In genomic region chr3:188152660-188153497, GRCh38 we compare ENCODE assay signal across 8 cellular contexts. TPM values are rescaled to one million over a fixed set of nuclear protein-coding genes. Genes with fewer than 3 reads are reported as not detected.
A peak's percentile ranks its signal among the peaks of the same experiment; 100 is the strongest.
DNase-seq lines count a peak whose midpoint lies in the region; ATAC-seq and TF ChIP-seq lines count a peak whose summit lies in the region.

No MANE protein-coding gene starts in this region.

- peak overlapping the region; percentile 100 for H3K27ac Mint-ChIP-seq in endothelial cell (ENCODE audit: unreplicated experiment)

- POLR2A ChIA-PET in A673 (lab: Charles Lee; ENCODE audit: low non-redundant PET): interaction anchor here (0.7 kb wide), 2 partner anchors 13 to 914 kb away, joined by 4 to 6 read pairs; no protein-coding TSS in a partner anchor

- H3K4me3 ChIP-seq in A673 (ENCODE audit: low read depth, low read length, poor library complexity, severe bottlenecking) (peak overlapping the region; percentile 64), H7 (ENCODE audit: insufficient read depth, low read depth, low read length) (peak overlapping the region; percentile 72), mononuclear cell (ENCODE audit: low read length) (peak overlapping the region; percentile 52), vagina (peak overlapping the region; percentile 72 to 96)

- H3K9me3 Mint-ChIP-seq in endothelial cell (ENCODE audit: unreplicated experiment): no peaks in the 10 kb centered on the region

- H3K4me3 Mint-ChIP-seq in endothelial cell (ENCODE audit: unreplicated experiment): peak overlapping the region; percentile 97

- intact Hi-C loops in A673 (cut with micrococcal nuclease; ENCODE audit: unreplicated experiment) (loop anchor here (5.0 to 10.0 kb wide), 2 partner anchors 362 to 411 kb away; no protein-coding TSS in a partner anchor), vagina (cut with DNase I) (loop anchor here (5.0 kb wide), 1 partner anchor 411 kb away; no protein-coding TSS in a partner anchor)

- peak overlapping the region; percentile 92 for H3K27ac ChIP-seq in A673 (ENCODE audit: low read depth, low read length, poor library complexity, severe bottlenecking)
- H3K27ac ChIP-seq in vagina: peak overlapping the region; percentile 88

- CTCF ChIA-PET in A673 (lab: Charles Lee): interaction anchor here (0.6 to 1.0 kb wide), 2 partner anchors 354 to 413 kb away, joined by 3 read pairs; no protein-coding TSS in a partner anchor

- peak; percentile 63 for DNase-seq in A673 (ENCODE audit: low spot score)
- DNase-seq in H7: peak; percentile 60
- peak; percentile 26 for DNase-seq in endothelial cell (ENCODE audit: low spot score)
- no peak for DNase-seq in vagina (ENCODE audit: extremely low spot score in 2 of 2)

- BruUV-seq in A673 (replicated peaks; lab: Mats Ljungman, UMichigan): TSS peak; percentile 87

- peaks cover 25% of the 10 kb centered on the region for H3K27me3 Mint-ChIP-seq in endothelial cell (ENCODE audit: unreplicated experiment)

- H3K36me3 ChIP-seq in A673 (ENCODE audit: insufficient read depth, low read length, poor library complexity, severe bottlenecking) (no peaks in the 10 kb centered on the region), H7 (replicated peaks; ENCODE audit: control insufficient read depth, insufficient read depth, low read length) (no peaks in the 10 kb centered on the region), vagina (no peaks in the 10 kb centered on the region)

- TF ChIP-seq POLR2A in vagina (IDR thresholded peaks at IDR 0.05): no peak

- H3K36me3 Mint-ChIP-seq in endothelial cell (ENCODE audit: low read depth, unreplicated experiment): peaks cover 4% of the 10 kb centered on the region

- H3K4me1 Mint-ChIP-seq in endothelial cell (ENCODE audit: unreplicated experiment): peaks cover 52% of the 10 kb centered on the region

- peak; percentile 16 for ATAC-seq in SK-N-SH treated with all-trans-retinoic acid at 6 μM for 48 hours
- no peak for ATAC-seq in HG03439 (IDR thresholded peaks at IDR 0.05; ENCODE audit: unreplicated experiment)
- ATAC-seq in GM21825 (IDR thresholded peaks at IDR 0.05; ENCODE audit: unreplicated experiment): no peak

- H3K27me3 ChIP-seq in A673 (replicated peaks; ENCODE audit: insufficient read depth, low read depth, low read length, poor library complexity): no peaks in the 10 kb centered on the region
- H3K27me3 ChIP-seq in H7 (ENCODE audit: control insufficient read depth, insufficient read depth, low read length): no peaks in the 10 kb centered on the region
- H3K27me3 ChIP-seq in mononuclear cell (ENCODE audit: insufficient read depth, low read length): no peaks in the 10 kb centered on the region
- no peaks in the 10 kb centered on the region for H3K27me3 ChIP-seq in vagina

- no peaks in the 10 kb centered on the region for H3K9me3 ChIP-seq in A673 (ENCODE audit: low read depth, low read length, poor library complexity, severe bottlenecking)
- H3K9me3 ChIP-seq in mononuclear cell (ENCODE audit: low read depth, low read length): no peaks in the 10 kb centered on the region
- no peaks in the 10 kb centered on the region for H3K9me3 ChIP-seq in vagina

- TF ChIP-seq CTCF in A673 (conservative IDR thresholded peaks at IDR 0.05; ENCODE audit: low read depth, low read length): no peak
- no peak for TF ChIP-seq CTCF in endothelial cell (IDR thresholded peaks at IDR 0.05; ENCODE audit: unreplicated experiment)
- TF ChIP-seq CTCF in vagina (IDR thresholded peaks at IDR 0.05): no peak

- peaks cover 13% of the 10 kb centered on the region for H3K4me1 ChIP-seq in A673 (ENCODE audit: insufficient read depth, low read length, poor library complexity, severe bottlenecking)
- peaks cover 38% of the 10 kb centered on the region for H3K4me1 ChIP-seq in mononuclear cell (ENCODE audit: insufficient read depth, low read length)
- H3K4me1 ChIP-seq in vagina: peaks cover 39% of the 10 kb centered on the region

TF ChIP-seq in SK-N-SH treated with all-trans-retinoic acid at 6 μM for 48 hours, 23 proteins besides CTCF, POLR2A, EP300 and RAD21:
- TF ChIP-seq, protein P1, sequence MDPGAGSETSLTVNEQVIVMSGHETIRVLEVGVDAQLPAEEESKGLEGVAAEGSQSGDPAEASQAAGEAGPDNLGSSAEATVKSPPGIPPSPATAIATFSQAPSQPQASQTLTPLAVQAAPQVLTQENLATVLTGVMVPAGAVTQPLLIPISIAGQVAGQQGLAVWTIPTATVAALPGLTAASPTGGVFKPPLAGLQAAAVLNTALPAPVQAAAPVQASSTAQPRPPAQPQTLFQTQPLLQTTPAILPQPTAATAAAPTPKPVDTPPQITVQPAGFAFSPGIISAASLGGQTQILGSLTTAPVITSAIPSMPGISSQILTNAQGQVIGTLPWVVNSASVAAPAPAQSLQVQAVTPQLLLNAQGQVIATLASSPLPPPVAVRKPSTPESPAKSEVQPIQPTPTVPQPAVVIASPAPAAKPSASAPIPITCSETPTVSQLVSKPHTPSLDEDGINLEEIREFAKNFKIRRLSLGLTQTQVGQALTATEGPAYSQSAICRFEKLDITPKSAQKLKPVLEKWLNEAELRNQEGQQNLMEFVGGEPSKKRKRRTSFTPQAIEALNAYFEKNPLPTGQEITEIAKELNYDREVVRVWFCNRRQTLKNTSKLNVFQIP (CRISPR knock-in tag; IDR thresholded peaks at IDR 0.05; ENCODE audit: borderline replicate concordance, low read depth): no peak
- TF ChIP-seq BACH2 (CRISPR knock-in tag; IDR thresholded peaks at IDR 0.05; ENCODE audit: borderline replicate concordance) (no peak), OSR1 (CRISPR knock-in tag; IDR thresholded peaks at IDR 0.05) (no peak), GLIS3 (CRISPR knock-in tag; IDR thresholded peaks at IDR 0.05) (no peak), ZNF8 (CRISPR knock-in tag; IDR thresholded peaks at IDR 0.05) (no peak), CSDC2 (CRISPR knock-in tag; IDR thresholded peaks at IDR 0.05) (0 out of 2 replicates have a peak, but pooled peaks have one; percentile 12), ARNTL (CRISPR knock-in tag; IDR thresholded peaks at IDR 0.05; ENCODE audit: borderline replicate concordance, low read depth) (no peak), ISL1 (CRISPR knock-in tag; IDR thresholded peaks at IDR 0.05) (no peak), RARB (CRISPR knock-in tag; IDR thresholded peaks at IDR 0.05) (no peak)

RNA-seq across cellular contexts. Expression of gene LPP, which starts 1.1 kb away (rescaled TPM):
- total RNA-seq in A673 (2021) (39.7 and 40.6 TPM in 2 replicates), endothelial cell (ENCODE audit: unreplicated experiment) (181 TPM), mononuclear cell (32.5 TPM), vagina (248 TPM)
- total RNA-seq in H7 (2014; rRNA removed; shearing (Covaris generic)): 14.5 and 18.8 TPM in 2 replicates

Comparison
In these comparisons a context has a peak if more than half of its experiments do, and no peak if none do; other contexts are left out.
1. DNase-seq: peak in A673 (single experiment), H7 (single experiment) and endothelial cell (single experiment); none in vagina (0 of 2).
2. Peak in every context shown above with its lines, with median percentiles within 50 percentile points of each other: H3K4me3 ChIP-seq.